In genomic region chr11:113193077-113193476, GRCh38 we compare ENCODE assay signal across 23 cellular contexts.
DNase-seq lines count a peak whose midpoint lies in the region; ATAC-seq and TF ChIP-seq lines count a peak whose summit lies in the region.
"Had no signal": no experiment of that assay in that cellular context is flagged by ENCODE, and none has a peak within 500 bp of the region (broad histone marks: within the 10 kb centered on the region; RNA-seq: fewer than 3 reads in every experiment).

No MANE protein-coding gene starts in this region.

- no peak overlapping the region for H3K4me3 ChIP-seq in mesendoderm (ENCODE audit: low read length)
- H3K4me3 ChIP-seq: gastrocnemius medialis had no signal

- H3K18ac ChIP-seq in mesendoderm (ENCODE audit: low read length): no peak overlapping the region

- peaks cover 25 to 52% of the 10 kb centered on the region in 2 donors for H3K27me3 Mint-ChIP-seq in effector memory CD8-positive, alpha-beta T cell
- H3K27me3 Mint-ChIP-seq: stimulated activated memory B cell treated with anti-CD40 and anti-IgM and Interleukin-4, amounts not matched to agents 10 μg/mL and 1 μg/mL and 100 μg/mL, for 72 hours had no signal

- H3K56ac ChIP-seq in mesendoderm (ENCODE audit: low read length): no peak overlapping the region

- no peak overlapping the region for H4K5ac ChIP-seq in mesendoderm (ENCODE audit: low read length)

- H3K9me3 Mint-ChIP-seq in effector memory CD8-positive, alpha-beta T cell: no peaks in the 10 kb centered on the region
- H3K9me3 Mint-ChIP-seq: activated CD4-positive, alpha-beta memory T cell treated with anti-CD3 and anti-CD28 coated beads, Interleukin-2, amount 10 ng/mL, durations not matched to agents 7 days and 5 days; neural crest cell; stimulated activated memory B cell treated with anti-CD40 and anti-IgM and Interleukin-4, amounts not matched to agents 10 μg/mL and 1 μg/mL and 100 μg/mL, for 72 hours had no signal

- TF ChIP-seq CTCF in omental fat pad (IDR thresholded peaks at IDR 0.05): no peak

- no peaks in the 10 kb centered on the region for H3K79me2 ChIP-seq in mesendoderm (ENCODE audit: control insufficient read depth, insufficient read depth, low read length)

- H3K4me1 Mint-ChIP-seq in effector memory CD8-positive, alpha-beta T cell (ENCODE audit: low read depth in 2 of 2): no peaks in the 10 kb centered on the region
- H3K4me1 Mint-ChIP-seq: activated CD4-positive, alpha-beta memory T cell treated with anti-CD3 and anti-CD28 coated beads, Interleukin-2, amount 10 ng/mL, durations not matched to agents 7 days and 5 days had no signal

- H3K27ac ChIP-seq in mesendoderm (ENCODE audit: low read depth, low read length): no peak overlapping the region
- H3K27ac ChIP-seq: 22Rv1 had no signal

- intact Hi-C loops in Right ventricle myocardium inferior (cut with DNase I): no loop called here
- intact Hi-C loops in cardiac septum (cut with DNase I): no loop called here

- H4K8ac ChIP-seq in mesendoderm (ENCODE audit: low read depth, low read length): no peak overlapping the region

- H3K4ac ChIP-seq in mesendoderm (ENCODE audit: low read depth, low read length): no peak overlapping the region

- H3K27ac Mint-ChIP-seq in effector memory CD8-positive, alpha-beta T cell: no peak overlapping the region
- H3K27ac Mint-ChIP-seq: activated CD4-positive, alpha-beta memory T cell treated with anti-CD3 and anti-CD28 coated beads, Interleukin-2, amount 10 ng/mL, durations not matched to agents 7 days and 5 days; stimulated activated memory B cell treated with anti-CD40 and anti-IgM and Interleukin-4, amounts not matched to agents 10 μg/mL and 1 μg/mL and 100 μg/mL, for 72 hours had no signal

- peak; percentile 41 for ATAC-seq in Right ventricle myocardium inferior
- no peak for ATAC-seq in omental fat pad (ENCODE audit: low FRiP score)
- no peak for ATAC-seq in GM21367 (IDR thresholded peaks at IDR 0.05; ENCODE audit: unreplicated experiment)
- no peak for ATAC-seq in effector memory CD8-positive, alpha-beta T cell (replicated peaks)
- ATAC-seq: activated CD4-positive, CD25-positive, alpha-beta regulatory T cell treated with anti-CD3 and anti-CD28 coated beads, Interleukin-2, amount 50 U/mL, for 24 hours; stimulated activated memory B cell treated with anti-CD40 and anti-IgM and Interleukin-4, amounts not matched to agents 10 μg/mL and 1 μg/mL and 100 μg/mL, for 72 hours had no signal

- H2BK5ac ChIP-seq in mesendoderm (ENCODE audit: low read length): peak overlapping the region; percentile 40

- no peak overlapping the region for H2AK5ac ChIP-seq in mesendoderm (ENCODE audit: low read length)

- H3K27me3 ChIP-seq in mesendoderm (ENCODE audit: insufficient read depth, low read length, poor library complexity): no peaks in the 10 kb centered on the region
- H3K27me3 ChIP-seq: gastrocnemius medialis had no signal

- no peaks in the 10 kb centered on the region for H3K36me3 Mint-ChIP-seq in effector memory CD8-positive, alpha-beta T cell (ENCODE audit: insufficient read depth)
- H3K36me3 Mint-ChIP-seq: stimulated activated memory B cell treated with anti-CD40 and anti-IgM and Interleukin-4, amounts not matched to agents 10 μg/mL and 1 μg/mL and 100 μg/mL, for 72 hours had no signal

- no peak overlapping the region for H3K4me2 ChIP-seq in mesendoderm (ENCODE audit: low read length)

- H3K9ac ChIP-seq in mesendoderm (ENCODE audit: low read length): no peak overlapping the region

- H3K4me1 ChIP-seq in mesendoderm (ENCODE audit: control insufficient read depth, low read depth, low read length): peaks cover 6% of the 10 kb centered on the region

- H3K23ac ChIP-seq in mesendoderm (ENCODE audit: low read length): no peak overlapping the region

- H3K79me1 ChIP-seq in mesendoderm (ENCODE audit: low read length): no peaks in the 10 kb centered on the region

- peak overlapping the region in 1 of 2 donors; percentile 16 for H3K4me3 Mint-ChIP-seq in effector memory CD8-positive, alpha-beta T cell
- H3K4me3 Mint-ChIP-seq: activated CD4-positive, alpha-beta memory T cell treated with anti-CD3 and anti-CD28 coated beads, Interleukin-2, amount 10 ng/mL, durations not matched to agents 7 days and 5 days; neural crest cell; stimulated activated memory B cell treated with anti-CD40 and anti-IgM and Interleukin-4, amounts not matched to agents 10 μg/mL and 1 μg/mL and 100 μg/mL, for 72 hours had no signal

- H2BK120ac ChIP-seq in mesendoderm (ENCODE audit: low read depth, low read length): no peak overlapping the region

- no CpG with 5 or more reads among the region's 9 CpGs for WGBS in mesendoderm (ENCODE audit: extremely low coverage, insufficient coverage, low lambda C conversion rate)

- H2BK15ac ChIP-seq in mesendoderm (replicated peaks; ENCODE audit: low read depth): no peak overlapping the region

- no peaks in the 10 kb centered on the region for H3K36me3 ChIP-seq in mesendoderm (ENCODE audit: control insufficient read depth, insufficient read depth, low read length)
- H3K36me3 ChIP-seq: gastrocnemius medialis had no signal

- DNase-seq in Right ventricle myocardium inferior (ENCODE audit: missing footprints) (no peak), cardiac septum (ENCODE audit: low spot score) (no peak), fibroblast of the conjunctiva (ENCODE audit: low read depth) (peak; percentile 36), mesendoderm (no peak), omental fat pad (ENCODE audit: low spot score) (no peak), activated gamma-delta T cell (lab: John Stamatoyannopoulos, UW) (no peak)
- DNase-seq in effector memory CD8-positive, alpha-beta T cell: no peak
- DNase-seq: activated CD4-positive, alpha-beta memory T cell treated with anti-CD3 and anti-CD28 coated beads, Interleukin-2, amount 10 ng/mL, durations not matched to agents 7 days and 5 days; activated naive CD4-positive, alpha-beta T cell; DMS53; gastrocnemius medialis; GDM1; midbrain; NCI-H187; NCI-H2227 treated with DMSO at 0.1 percent for 48 hours; NCI-H774; stimulated activated CD4-positive, alpha-beta T cell treated with anti-CD3 and anti-CD28 coated beads, Interleukin-1b, Interleukin-23, amount 100 ng/mL, for 48 hours; T1000 had no signal
